In the genomic region with DNA sequence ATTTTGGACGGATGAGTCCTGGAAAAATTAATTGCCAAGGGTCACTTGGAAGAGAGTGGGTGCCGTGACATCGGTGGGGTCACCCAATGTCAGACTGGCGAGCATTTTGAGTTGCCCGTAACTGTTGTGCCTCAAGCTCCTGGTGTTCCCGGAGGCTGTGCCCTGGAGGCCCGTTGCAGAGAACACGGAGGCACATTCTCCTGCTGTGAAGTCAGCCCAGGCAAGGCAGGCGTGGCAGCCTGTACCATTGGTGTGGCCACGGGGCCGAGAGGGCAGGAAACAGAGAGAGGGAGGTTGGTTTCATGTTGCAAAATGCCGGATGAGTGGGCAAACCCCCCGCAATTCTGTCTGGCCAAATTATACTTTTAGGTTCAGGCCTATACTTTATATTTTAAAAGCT, we compare ENCODE assay signal across 13 cellular contexts.
A peak's percentile ranks its signal among the peaks of the same experiment; 100 is the strongest.
DNase-seq lines count a peak whose midpoint lies in the region; ATAC-seq and TF ChIP-seq lines count a peak whose summit lies in the region.
"Had no signal": no experiment of that assay in that cellular context is flagged by ENCODE, and none has a peak within 500 bp of the region (broad histone marks: within the 10 kb centered on the region; RNA-seq: fewer than 3 reads in every experiment).

No MANE protein-coding gene starts in this region.

- peak overlapping the region; percentile 90 for H3K4ac ChIP-seq in IMR-90 (ENCODE audit: low read depth, low read length)

- H3K27me3 Mint-ChIP-seq in chondrocyte (ENCODE audit: low read depth) = no peaks in the 10 kb centered on the region

- CTCF ChIA-PET in IMR-90 (lab: Yijun Ruan, JAX) = no interaction called here

- H4K20me1 ChIP-seq in IMR-90 (ENCODE audit: insufficient read depth, low read length) = no peaks in the 10 kb centered on the region

- H2AK9ac ChIP-seq in IMR-90 (replicated peaks; ENCODE audit: low read depth, low read length, poor library complexity) = peak overlapping the region; percentile 89

- TF ChIP-seq CTCF in IMR-90 (conservative IDR thresholded peaks at IDR 0.05; ENCODE audit: low read depth, low read length) (no peak), chondrocyte (IDR thresholded peaks at IDR 0.05) (no peak)

- peaks cover 77% of the 10 kb centered on the region for H3K4me1 Mint-ChIP-seq in chondrocyte (ENCODE audit: low read depth)
- H3K4me1 Mint-ChIP-seq: naive B cell had no signal

- H3K9me3 Mint-ChIP-seq in chondrocyte (ENCODE audit: low read depth) = peaks cover under 1% of the 10 kb centered on the region
- H3K9me3 Mint-ChIP-seq: activated naive CD4-positive, alpha-beta T cell treated with anti-CD3 and anti-CD28 coated beads, Interleukin-2, amount 50 U/mL, for 72 hours had no signal

- peak overlapping the region; percentile 38; the same call in 1 of the 2 replicates for H3K23ac ChIP-seq in IMR-90 (ENCODE audit: low read depth, low read length)

- H3K36me3 ChIP-seq in IMR-90 (ENCODE audit: control insufficient read depth, insufficient read depth, low read length) = no peaks in the 10 kb centered on the region
- H3K36me3 ChIP-seq: gastrocnemius medialis had no signal

- peaks cover 10 to 31% of the 10 kb centered on the region in 2 experiments; a peak in 3 of 4 replicates for H3K79me1 ChIP-seq in IMR-90 (ENCODE audit: low read depth in 1 of 2, low read length in 2 of 2)

- BruUV-seq in IMR-90 (replicated peaks; lab: Mats Ljungman, UMichigan) = no TSS peak

- peak overlapping the region; percentile 92 for H2BK20ac ChIP-seq in IMR-90 (ENCODE audit: low read depth, low read length)

- no peak overlapping the region for H3K4me3 ChIP-seq in IMR-90 (ENCODE audit: insufficient read depth, low read depth, low read length)
- H3K4me3 ChIP-seq: gastrocnemius medialis had no signal

- H2BK120ac ChIP-seq in IMR-90 (ENCODE audit: low read depth, low read length) = peak overlapping the region; percentile 87

- no peak for TF ChIP-seq POLR2A in IMR-90 (IDR thresholded peaks at IDR 0.05; ENCODE audit: low read depth, low read length)

- POLR2A ChIA-PET in IMR-90 (lab: Charles Lee; ENCODE audit: unreplicated experiment) = no interaction called here

- dilution Hi-C loops in IMR-90 (cut with HindIII; ENCODE audit: low sequenced_read_pairs, unreplicated experiment) = no loop called here

- ATAC-seq in IMR-90 (ENCODE audit: low read depth) = peak; percentile 37
- no peak for ATAC-seq in GM18511 (IDR thresholded peaks at IDR 0.05; ENCODE audit: unreplicated experiment)
- ATAC-seq in GM18519 (IDR thresholded peaks at IDR 0.05; ENCODE audit: low FRiP score, unreplicated experiment) = no peak
- ATAC-seq: activated naive CD4-positive, alpha-beta T cell treated with anti-CD3 and anti-CD28 coated beads, Interleukin-2, amount 50 U/mL, for 72 hours; gastrocnemius medialis had no signal

- H3K18ac ChIP-seq in IMR-90 (ENCODE audit: low read depth, low read length) = peak overlapping the region; percentile 77; the same call in 1 of the 2 replicates

- H3K4me1 ChIP-seq in IMR-90 (ENCODE audit: control insufficient read depth, insufficient read depth, low read length) = peaks cover 12% of the 10 kb centered on the region
- H3K4me1 ChIP-seq: gastrocnemius medialis had no signal

- WGBS in IMR-90 (ENCODE audit: extremely low coverage in 2 of 2, insufficient read length in 1 of 2), 2 experiments = 84% methylated on average over 4 of the region's 13 CpGs; no CpG with 5 or more reads in 1 of the 2 experiments

- peak overlapping the region; percentile 71 for H4K91ac ChIP-seq in IMR-90 (ENCODE audit: insufficient read depth, low read depth, low read length)

- no peak overlapping the region for H3K4me3 Mint-ChIP-seq in chondrocyte (ENCODE audit: unreplicated experiment)
- H3K4me3 Mint-ChIP-seq: naive B cell had no signal

- no peaks in the 10 kb centered on the region for H3K9me3 ChIP-seq in IMR-90 (ENCODE audit: control insufficient read depth, insufficient read depth, low read length)
- H3K9me3 ChIP-seq: gastrocnemius medialis had no signal

- peaks cover 3% of the 10 kb centered on the region; the same call in 1 of the 2 replicates for H3K9me1 ChIP-seq in IMR-90 (ENCODE audit: insufficient read depth, low read length)

- H2BK5ac ChIP-seq in IMR-90 (ENCODE audit: low read depth, low read length, poor library complexity, severe bottlenecking) = peak overlapping the region; percentile 74

- H3K36me3 Mint-ChIP-seq in chondrocyte (ENCODE audit: low read depth) = peaks cover 25% of the 10 kb centered on the region
- H3K36me3 Mint-ChIP-seq: activated naive CD4-positive, alpha-beta T cell treated with anti-CD3 and anti-CD28 coated beads, Interleukin-2, amount 50 U/mL, for 72 hours; naive B cell had no signal

- H3K14ac ChIP-seq in IMR-90 (replicated peaks; ENCODE audit: low read depth, low read length) = peak overlapping the region; percentile 81

- H3K9ac ChIP-seq in IMR-90 (ENCODE audit: low read depth, low read length) = no peak overlapping the region

- no peak overlapping the region for H3K56ac ChIP-seq in IMR-90 (ENCODE audit: extremely low read depth, insufficient read depth, low read length)

- in situ Hi-C loops in IMR-90 (cut with MboI; ENCODE audit: low sequenced_read_pairs) = no loop called here

- DNase-seq in 8988T (peak; percentile 90), IMR-90 (peak; percentile 55), chondrocyte (ENCODE audit: low spot score) (no peak), left kidney (ENCODE audit: low read depth, low spot score) (peak; percentile 85), NCI-H82 (lab: John Stamatoyannopoulos, UW) (no peak), posterior cingulate gyrus (no peak)
- DNase-seq: AML-193, gastrocnemius medialis, naive B cell, NCI-H1092 treated with DMSO at 0.1 percent for 48 hours had no signal

- H3K27me3 ChIP-seq in IMR-90 (ENCODE audit: control insufficient read depth, insufficient read depth, low read length) = no peaks in the 10 kb centered on the region

- peak overlapping the region; percentile 10; the same call in 1 of the 2 replicates for H3K27ac ChIP-seq in IMR-90 (ENCODE audit: insufficient read depth, low read length)
- H3K27ac ChIP-seq: gastrocnemius medialis had no signal

- H2BK15ac ChIP-seq in IMR-90 (ENCODE audit: low read depth, low read length) = peak overlapping the region; percentile 52; the same call in 2 of the 3 replicates

- H4K5ac ChIP-seq in IMR-90 (ENCODE audit: low read depth, low read length) = peak overlapping the region; percentile 80

- peak overlapping the region; percentile 87 for H2AK5ac ChIP-seq in IMR-90 (ENCODE audit: low read depth, low read length)

- intact Hi-C loops in IMR-90 (cut with micrococcal nuclease) (no loop called here), posterior cingulate gyrus (cut with DNase I) (no loop called here)

- H3K27ac Mint-ChIP-seq in chondrocyte (ENCODE audit: unreplicated experiment) = peak overlapping the region; percentile 92
- H3K27ac Mint-ChIP-seq: activated naive CD4-positive, alpha-beta T cell treated with anti-CD3 and anti-CD28 coated beads, Interleukin-2, amount 50 U/mL, for 72 hours; naive B cell had no signal

- TF ChIP-seq RAD21 in IMR-90 (IDR thresholded peaks at IDR 0.05; ENCODE audit: low read length) = no peak

- H4K8ac ChIP-seq in IMR-90 (ENCODE audit: low read depth in 2 of 2, low read length in 2 of 2) = peak overlapping the region; percentile 82 to 89

- H2AFZ ChIP-seq in IMR-90 (replicated peaks; ENCODE audit: low read length, poor library complexity) = peak overlapping the region; percentile 4

- no peak overlapping the region for H3K4me2 ChIP-seq in IMR-90 (ENCODE audit: low read depth, low read length)

TF ChIP-seq in IMR-90, 13 proteins besides CTCF, POLR2A, EP300 and RAD21:
- TF ChIP-seq NFE2L2 (IDR thresholded peaks at IDR 0.05; ENCODE audit: low read depth, low read length) (no peak), MAZ (IDR thresholded peaks at IDR 0.05; ENCODE audit: borderline replicate concordance, low read depth, low read length) (no peak), FOS (IDR thresholded peaks at IDR 0.05; ENCODE audit: low read depth, low read length) (no peak), RCOR1 (IDR thresholded peaks at IDR 0.05; ENCODE audit: insufficient replicate concordance, low read length) (no peak), MAFK (IDR thresholded peaks at IDR 0.05; ENCODE audit: low read depth, low read length) (no peak), SMC3 (IDR thresholded peaks at IDR 0.05; ENCODE audit: low read depth, low read length) (no peak), RFX5 (IDR thresholded peaks at IDR 0.05; ENCODE audit: low read depth, low read length) (no peak), CHD1 (IDR thresholded peaks at IDR 0.05; ENCODE audit: low read depth, low read length) (no peak), MXI1 (IDR thresholded peaks at IDR 0.05; ENCODE audit: borderline replicate concordance, low read depth, low read length) (no peak)
- TF ChIP-seq, protein P1, sequence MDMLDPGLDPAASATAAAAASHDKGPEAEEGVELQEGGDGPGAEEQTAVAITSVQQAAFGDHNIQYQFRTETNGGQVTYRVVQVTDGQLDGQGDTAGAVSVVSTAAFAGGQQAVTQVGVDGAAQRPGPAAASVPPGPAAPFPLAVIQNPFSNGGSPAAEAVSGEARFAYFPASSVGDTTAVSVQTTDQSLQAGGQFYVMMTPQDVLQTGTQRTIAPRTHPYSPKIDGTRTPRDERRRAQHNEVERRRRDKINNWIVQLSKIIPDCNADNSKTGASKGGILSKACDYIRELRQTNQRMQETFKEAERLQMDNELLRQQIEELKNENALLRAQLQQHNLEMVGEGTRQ (IDR thresholded peaks at IDR 0.05; ENCODE audit: low read depth, low read length) = no peak
TF ChIP-seq in IMR-90: peak in this region for 0.

Comparison
In these comparisons a context has a peak if more than half of its experiments do, and no peak if none do; other contexts are left out.
1. DNase-seq: peak in 8988T (single experiment), IMR-90 (single experiment) and left kidney (single experiment); none in chondrocyte (single experiment), NCI-H82 (single experiment) and posterior cingulate gyrus (0 of 10).